18 cellular contexts compared by ENCODE assay signal in genomic region chr1:183576537-183576936, GRCh38.
"Had no signal": no experiment of that assay in that cellular context is flagged by ENCODE, and none has a peak within 500 bp of the region (broad histone marks: within the 10 kb centered on the region; RNA-seq: fewer than 3 reads in every experiment).

No MANE protein-coding gene starts in this region.

- H3K27me3 Mint-ChIP-seq: naive B cell had no signal

- H3K9me3 Mint-ChIP-seq: activated naive CD4-positive, alpha-beta T cell treated with anti-CD3 and anti-CD28 coated beads, Interleukin-2, amount 50 U/mL, for 24 hours; activated T-cell treated with anti-CD3 and anti-CD28 coated beads, Interleukin-2, amount 50 U/mL, for 72 hours; naive B cell; neural progenitor cell had no signal

- H3K4me3 ChIP-seq: breast epithelium, dorsolateral prefrontal cortex, neural progenitor cell, ovary, vagina had no signal

- H3K36me3 Mint-ChIP-seq: activated naive CD4-positive, alpha-beta T cell treated with anti-CD3 and anti-CD28 coated beads, Interleukin-2, amount 50 U/mL, for 24 hours; neural progenitor cell had no signal

- H3K4me3 Mint-ChIP-seq: activated naive CD4-positive, alpha-beta T cell treated with anti-CD3 and anti-CD28 coated beads, Interleukin-2, amount 50 U/mL, for 24 hours; activated T-cell treated with anti-CD3 and anti-CD28 coated beads, Interleukin-2, amount 50 U/mL, for 72 hours; naive B cell; neural progenitor cell had no signal

- H3K27ac Mint-ChIP-seq: activated naive CD4-positive, alpha-beta T cell treated with anti-CD3 and anti-CD28 coated beads, Interleukin-2, amount 50 U/mL, for 24 hours; activated T-cell treated with anti-CD3 and anti-CD28 coated beads, Interleukin-2, amount 50 U/mL, for 72 hours; neural progenitor cell had no signal

- H3K36me3 ChIP-seq: breast epithelium, neural progenitor cell, ovary, vagina, WERI-Rb-1 had no signal

- H3K27me3 ChIP-seq: breast epithelium, dorsolateral prefrontal cortex, foreskin keratinocyte, neural progenitor cell, ovary, vagina had no signal

- H3K4me1 ChIP-seq: breast epithelium, foreskin keratinocyte, neural progenitor cell, vagina had no signal

- ATAC-seq: activated T-cell treated with anti-CD3 and anti-CD28 coated beads, Interleukin-2, amount 50 U/mL, for 72 hours; foreskin keratinocyte; left lobe of liver; stimulated activated naive CD8-positive, alpha-beta T cell treated with anti-CD3 and anti-CD28 coated beads, Interleukin-15, Interleukin-2, amounts not matched to agents 100 U/mL and 50 U/mL, for 24 hours had no signal

- H3K9me3 ChIP-seq: breast epithelium, ovary, vagina had no signal

- DNase-seq: activated CD4-positive, alpha-beta T cell treated with anti-CD3 and anti-CD28 coated beads for 1 hour; activated gamma-delta T cell; activated T-cell treated with anti-CD3 and anti-CD28 coated beads, Interleukin-2, amount 50 U/mL, for 72 hours; dorsolateral prefrontal cortex; foreskin keratinocyte; kidney; naive B cell; ovary; stimulated activated CD4-positive, alpha-beta T cell treated with anti-CD3 and anti-CD28 coated beads, Interleukin-2, amount 100 ng/mL, for 24 hours; stimulated activated naive CD8-positive, alpha-beta T cell treated with anti-CD3 and anti-CD28 coated beads, Interleukin-15, Interleukin-2, amounts not matched to agents 100 U/mL and 50 U/mL, for 24 hours; trophoblast cell; WERI-Rb-1 had no signal

- H3K27ac ChIP-seq: epithelial cell of prostate, foreskin keratinocyte, neural progenitor cell, ovary, vagina, WERI-Rb-1 had no signal
